ENCODE assay signal across 12 cellular contexts in genomic region chr6:149628865-149629544, GRCh38.
DNase-seq lines count a peak whose midpoint lies in the region; ATAC-seq and TF ChIP-seq lines count a peak whose summit lies in the region.
"Had no signal": no experiment of that assay in that cellular context is flagged by ENCODE, and none has a peak within 500 bp of the region (broad histone marks: within the 10 kb centered on the region; RNA-seq: fewer than 3 reads in every experiment).

No MANE protein-coding gene starts in this region.

- H3K36me3 ChIP-seq in OCI-LY3 (replicated peaks; ENCODE audit: low read depth, low read length): peaks cover 36% of the 10 kb centered on the region

- H4K20me1 ChIP-seq in OCI-LY3 (ENCODE audit: insufficient read depth, low read length): no peaks in the 10 kb centered on the region

- peaks cover 57% of the 10 kb centered on the region for H3K79me2 ChIP-seq in OCI-LY3 (ENCODE audit: low read length)

- H3K4me1 Mint-ChIP-seq in activated T-cell treated with anti-CD3 and anti-CD28 coated beads, Interleukin-2, amount 50 U/mL, for 24 hours (ENCODE audit: low read depth): peaks cover 9% of the 10 kb centered on the region

- TF ChIP-seq CTCF in OCI-LY3 (IDR thresholded peaks at IDR 0.05; ENCODE audit: low read depth, low read length): peak; percentile 10; the same call in 1 of the 2 replicates

- no peaks in the 10 kb centered on the region for H3K9me3 Mint-ChIP-seq in activated T-cell treated with anti-CD3 and anti-CD28 coated beads, Interleukin-2, amount 50 U/mL, for 24 hours

- H2AFZ ChIP-seq in OCI-LY3 (ENCODE audit: low read depth, low read length): no peak overlapping the region

- no peak for DNase-seq in activated T-cell treated with anti-CD3 and anti-CD28 coated beads, Interleukin-2, amount 50 U/mL, for 24 hours
- DNase-seq in activated T-cell treated with anti-CD3 and anti-CD28 coated beads, Interleukin-2, amount 50 U/mL, for 1 hour: no peak
- DNase-seq in stimulated activated naive CD8-positive, alpha-beta T cell treated with anti-CD3 and anti-CD28 coated beads, Interleukin-15, Interleukin-2, amounts not matched to agents 100 U/mL and 50 U/mL, for 24 hours: no peak
- DNase-seq in COR-L47 (lab: John Stamatoyannopoulos, UW) (no peak), hypothalamus (lab: John Stamatoyannopoulos, UW) (no peak), DMS79 treated with DMSO at 0.1 percent for 48 hours (lab: John Stamatoyannopoulos, UW) (no peak)
- DNase-seq: cerebellar nuclear complex, NCI-H1694 treated with DMSO at 0.1 percent for 48 hours had no signal

- peak overlapping the region; percentile 99 for H3K27ac ChIP-seq in OCI-LY3 (ENCODE audit: low read length)
- H3K27ac ChIP-seq: right atrium auricular region, VCaP had no signal

- peak overlapping the region; percentile 59 for H3K9ac ChIP-seq in OCI-LY3 (ENCODE audit: low read length)

- no peaks in the 10 kb centered on the region for H3K9me3 ChIP-seq in OCI-LY3 (ENCODE audit: insufficient read depth, low read length)
- H3K9me3 ChIP-seq: right atrium auricular region had no signal

- ATAC-seq in HG02642 (IDR thresholded peaks at IDR 0.05; ENCODE audit: poor library complexity, unreplicated experiment): peak; percentile 87
- peak; percentile 49 for ATAC-seq in stimulated activated naive CD8-positive, alpha-beta T cell treated with anti-CD3 and anti-CD28 coated beads, Interleukin-15, Interleukin-2, amounts not matched to agents 100 U/mL and 50 U/mL, for 24 hours

- H3K4me2 ChIP-seq in OCI-LY3 (ENCODE audit: low read length): peak overlapping the region; percentile 85

- peaks cover 42% of the 10 kb centered on the region for H3K4me1 ChIP-seq in OCI-LY3 (ENCODE audit: low read length)
- H3K4me1 ChIP-seq: right atrium auricular region had no signal

- H3K4me3 Mint-ChIP-seq in activated T-cell treated with anti-CD3 and anti-CD28 coated beads, Interleukin-2, amount 50 U/mL, for 24 hours: no peak overlapping the region

- no peaks in the 10 kb centered on the region for H3K27me3 Mint-ChIP-seq in activated T-cell treated with anti-CD3 and anti-CD28 coated beads, Interleukin-2, amount 50 U/mL, for 24 hours

- H3K27ac Mint-ChIP-seq in activated T-cell treated with anti-CD3 and anti-CD28 coated beads, Interleukin-2, amount 50 U/mL, for 24 hours: peak overlapping the region; percentile 78

- peaks cover 55% of the 10 kb centered on the region for H3K36me3 Mint-ChIP-seq in activated T-cell treated with anti-CD3 and anti-CD28 coated beads, Interleukin-2, amount 50 U/mL, for 24 hours (ENCODE audit: low read depth)

- H3K27me3 ChIP-seq in OCI-LY3 (ENCODE audit: low read depth, low read length): no peaks in the 10 kb centered on the region
- H3K27me3 ChIP-seq: right atrium auricular region had no signal

- H3K4me3 ChIP-seq in OCI-LY3 (ENCODE audit: low read length): peak overlapping the region; percentile 66
- H3K4me3 ChIP-seq: right atrium auricular region had no signal
